In genomic region chr1:27643626-27644368, GRCh38 we compare ENCODE assay signal across 1 cellular context.
TF ChIP-seq lines count a peak whose summit lies in the region.

No MANE protein-coding gene starts in this region.

TF ChIP-seq in K562, 482 proteins besides CTCF, POLR2A, EP300 and RAD21 (continued from another document and continues in another):
- TF ChIP-seq ARID4B (CRISPR knock-in tag; IDR thresholded peaks at IDR 0.05) (no peak), MCM3 (IDR thresholded peaks at IDR 0.05) (no peak), PHF20 (IDR thresholded peaks at IDR 0.05; ENCODE audit: partially characterized antibody) (no peak), TRIM28 (IDR thresholded peaks at IDR 0.05) (no peak), ZNF707 (CRISPR knock-in tag; conservative IDR thresholded peaks at IDR 0.05) (no peak), ZNF76 (CRISPR knock-in tag; IDR thresholded peaks at IDR 0.05; ENCODE audit: borderline replicate concordance) (no peak), SPI1 (IDR thresholded peaks at IDR 0.05; ENCODE audit: borderline replicate concordance, low read depth, low read length) (0 out of 2 replicates have a peak, but pooled peaks have one; percentile 11), ZNF696 (CRISPR knock-in tag; conservative IDR thresholded peaks at IDR 0.05) (no peak), KLF16 (IDR thresholded peaks at IDR 0.05) (peak; percentile 36; the same call in 1 of the 2 replicates), ZNF253 (CRISPR knock-in tag; conservative IDR thresholded peaks at IDR 0.05) (no peak), ZFP36 (IDR thresholded peaks at IDR 0.05; ENCODE audit: low read depth, low read length, partially characterized antibody) (no peak), TSHZ1 (CRISPR knock-in tag; IDR thresholded peaks at IDR 0.05) (no peak), ZNF324 (CRISPR knock-in tag; IDR thresholded peaks at IDR 0.05) (no peak), ZNF407 (IDR thresholded peaks at IDR 0.05; ENCODE audit: low read depth) (no peak), XRCC5 (IDR thresholded peaks at IDR 0.05; ENCODE audit: low read depth, low read length) (0 out of 2 replicates have a peak, but pooled peaks have one; percentile 42), EWSR1 (IDR thresholded peaks at IDR 0.05; ENCODE audit: borderline replicate concordance, low read depth, partially characterized antibody) (no peak), CAMTA2 (CRISPR knock-in tag; conservative IDR thresholded peaks at IDR 0.05) (no peak), SIN3B (IDR thresholded peaks at IDR 0.05; ENCODE audit: low read depth) (no peak), MAFK (IDR thresholded peaks at IDR 0.05; ENCODE audit: low read length) (peak; percentile 12; the same call in 1 of the 2 replicates), RUNX1 (IDR thresholded peaks at IDR 0.05; ENCODE audit: low read depth) (no peak), ZFP1 (CRISPR knock-in tag; IDR thresholded peaks at IDR 0.05) (no peak), HIVEP1 (CRISPR knock-in tag; IDR thresholded peaks at IDR 0.05) (no peak), ZNF239 (CRISPR knock-in tag; IDR thresholded peaks at IDR 0.05) (0 out of 2 replicates have a peak, but pooled peaks have one; percentile 25), SREBF2 (CRISPR knock-in tag; IDR thresholded peaks at IDR 0.05) (no peak), ATF3 (IDR thresholded peaks at IDR 0.05) (no peak), ATF3 (CRISPR knock-in tag; conservative IDR thresholded peaks at IDR 0.05) (no peak), HMGXB4 (CRISPR knock-in tag; IDR thresholded peaks at IDR 0.05) (no peak), RBM39 (optimal IDR thresholded peaks at IDR 0.05; ENCODE audit: low read depth, low read length) (no peak), ZNF695 (CRISPR knock-in tag; IDR thresholded peaks at IDR 0.05) (no peak), TBP (optimal IDR thresholded peaks at IDR 0.05; ENCODE audit: low read depth, low read length) (peak; percentile 24), DEAF1 (CRISPR knock-in tag; IDR thresholded peaks at IDR 0.05) (peak; percentile 34; the same call in 1 of the 2 replicates), RCOR1 (IDR thresholded peaks at IDR 0.05; ENCODE audit: borderline replicate concordance in 1 of 2, low read depth in 2 of 2, low read length in 2 of 2) (peak in 1 of 2 experiments; percentile 55; a peak in 2 of 4 replicates), PRDM10 (IDR thresholded peaks at IDR 0.05; ENCODE audit: partially characterized antibody) (peak; percentile 89), ZFX (CRISPR knock-in tag; IDR thresholded peaks at IDR 0.05) (peak; percentile 24; the same call in 1 of the 2 replicates), NR4A1 (CRISPR knock-in tag; IDR thresholded peaks at IDR 0.05) (no peak), NR4A1 (tag; IDR thresholded peaks at IDR 0.05) (no peak)
